Comparison of ENCODE assay signal across 8 cellular contexts in the genomic region with DNA sequence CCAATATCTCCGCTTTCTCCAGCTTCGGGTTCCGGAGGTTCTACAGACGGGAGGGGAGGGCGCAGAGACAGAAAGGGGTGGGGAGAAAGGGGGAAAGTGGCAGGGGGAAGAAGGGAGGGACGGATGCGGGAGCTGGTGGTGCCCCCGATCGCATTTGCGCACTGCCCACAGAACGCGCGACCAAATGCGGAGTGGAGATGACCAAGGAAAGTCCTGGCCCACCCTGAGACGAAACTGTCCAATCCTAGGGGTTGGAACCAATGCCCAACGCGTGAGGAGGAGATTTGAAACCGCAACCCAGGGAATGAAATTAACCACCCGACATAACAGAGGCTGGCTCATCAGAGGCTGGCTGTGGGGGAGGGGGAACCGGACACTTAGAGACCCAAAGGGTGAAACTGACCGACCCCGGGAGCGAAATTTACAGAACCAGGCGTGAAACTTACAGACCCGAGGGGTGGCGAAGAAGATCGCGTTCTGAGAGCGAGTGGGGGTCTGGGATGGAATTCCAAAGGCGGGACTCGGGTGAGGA. TPM values are rescaled to one million over a fixed set of nuclear protein-coding genes. Genes with fewer than 3 reads are reported as not detected.
A peak's percentile ranks its signal among the peaks of the same experiment; 100 is the strongest.
DNase-seq lines count a peak whose midpoint lies in the region; ATAC-seq and TF ChIP-seq lines count a peak whose summit lies in the region.

No MANE protein-coding gene starts in this region.

- no peak for ATAC-seq in naive B cell (ENCODE audit: low read depth in 2 of 2)
- no peak for ATAC-seq in HG03159 (IDR thresholded peaks at IDR 0.05; ENCODE audit: unreplicated experiment)
- ATAC-seq in GM18868 (IDR thresholded peaks at IDR 0.05; ENCODE audit: unreplicated experiment): no peak

- peaks cover 34 to 70% (median 49%) of the 10 kb centered on the region in 3 donors for H3K27me3 Mint-ChIP-seq in naive B cell

- peaks cover 0 to 11% (median 2%) of the 10 kb centered on the region in 7 donors for H3K9me3 Mint-ChIP-seq in naive B cell

- no peaks in the 10 kb centered on the region for H3K36me3 Mint-ChIP-seq in naive B cell

- H3K4me3 Mint-ChIP-seq in naive B cell: peak overlapping the region; percentile 83 to 98 (median 95)

- H3K4me3 ChIP-seq in NT2/D1 (ENCODE audit: insufficient read length, low read depth): peak overlapping the region; percentile 53
- H3K4me3 ChIP-seq in choroid plexus epithelial cell (ENCODE audit: low read depth, low read length): peak overlapping the region; percentile 58

- no peaks in the 10 kb centered on the region for H3K36me3 ChIP-seq in ES-I3 (ENCODE audit: insufficient read depth, low read length)
- no peaks in the 10 kb centered on the region for H3K36me3 ChIP-seq in NT2/D1 (ENCODE audit: insufficient read depth, insufficient read length, low read length)

- DNase-seq in NT2/D1 (ENCODE audit: low read depth, low spot score) (no peak), choroid plexus epithelial cell (ENCODE audit: low read depth) (peak; percentile 31), naive B cell (no peak), NCI-H1436 treated with DMSO at 0.1 percent for 48 hours (lab: John Stamatoyannopoulos, UW) (no peak), NCI-H187 treated with DMSO at 0.1 percent for 48 hours (lab: John Stamatoyannopoulos, UW) (no peak)

- H3K4me1 ChIP-seq in ES-I3 (ENCODE audit: insufficient read depth, low read length): no peaks in the 10 kb centered on the region
- H3K4me1 ChIP-seq in NT2/D1 (ENCODE audit: insufficient read depth, insufficient read length): peaks cover 4% of the 10 kb centered on the region

- no peak for TF ChIP-seq CTCF in choroid plexus epithelial cell (conservative IDR thresholded peaks at IDR 0.05; ENCODE audit: low read depth, low read length)

- H3K4me1 Mint-ChIP-seq in naive B cell: peaks cover 82 to 89% (median 89%) of the 10 kb centered on the region in 3 donors

- peak overlapping the region in 2 of 6 donors; percentile 54 to 93 for H3K27ac Mint-ChIP-seq in naive B cell

- no peaks in the 10 kb centered on the region for H3K9me3 ChIP-seq in ES-I3 (ENCODE audit: control insufficient read depth, insufficient read depth, low read length)
- no peaks in the 10 kb centered on the region for H3K9me3 ChIP-seq in NT2/D1 (ENCODE audit: insufficient read depth, low read length)

- H3K9ac ChIP-seq in ES-I3 (ENCODE audit: low read depth, low read length): peak overlapping the region; percentile 59; the same call in 1 of the 2 replicates
- H3K9ac ChIP-seq in NT2/D1 (ENCODE audit: insufficient read length, low read depth): peak overlapping the region; percentile 76

- H3K27me3 ChIP-seq in NT2/D1 (ENCODE audit: insufficient read depth, insufficient read length): peaks cover 57% of the 10 kb centered on the region

RNA-seq across cellular contexts. Expression of a gene that starts 1.4 kb away (rescaled TPM):
- polyA plus RNA-seq in naive B cell (ENCODE audit: low read depth in 6 of 6): not detected

RNA-seq across cellular contexts. Expression of a gene that starts 4.1 kb away (rescaled TPM):
- not detected for polyA plus RNA-seq in naive B cell (ENCODE audit: low read depth in 6 of 6)

RNA-seq across cellular contexts. Expression of a gene that starts 29.7 kb away (rescaled TPM):
- polyA plus RNA-seq in naive B cell (ENCODE audit: low read depth in 6 of 6): 10 to 100 TPM in 5 of 6 donors, 1 to 10 TPM in 1; 4.5 to 20.9 (median 13.5) TPM

RNA-seq across cellular contexts. Expression of a gene that starts 34.9 kb away (rescaled TPM):
- polyA plus RNA-seq in naive B cell (ENCODE audit: low read depth in 6 of 6): 1 to 10 TPM in 2 of 6 donors, under 1 TPM in 2, not detected in 2; 0.45 to 2.4 (median 1.1) TPM

RNA-seq across cellular contexts. Expression of a gene that starts 40.3 kb away (rescaled TPM):
- 10 to 100 TPM; 37.8 to 89.1 (median 65.9) TPM for polyA plus RNA-seq in naive B cell (ENCODE audit: low read depth in 6 of 6)
